ENCODE assay signal across 8 cellular contexts in the genomic region with DNA sequence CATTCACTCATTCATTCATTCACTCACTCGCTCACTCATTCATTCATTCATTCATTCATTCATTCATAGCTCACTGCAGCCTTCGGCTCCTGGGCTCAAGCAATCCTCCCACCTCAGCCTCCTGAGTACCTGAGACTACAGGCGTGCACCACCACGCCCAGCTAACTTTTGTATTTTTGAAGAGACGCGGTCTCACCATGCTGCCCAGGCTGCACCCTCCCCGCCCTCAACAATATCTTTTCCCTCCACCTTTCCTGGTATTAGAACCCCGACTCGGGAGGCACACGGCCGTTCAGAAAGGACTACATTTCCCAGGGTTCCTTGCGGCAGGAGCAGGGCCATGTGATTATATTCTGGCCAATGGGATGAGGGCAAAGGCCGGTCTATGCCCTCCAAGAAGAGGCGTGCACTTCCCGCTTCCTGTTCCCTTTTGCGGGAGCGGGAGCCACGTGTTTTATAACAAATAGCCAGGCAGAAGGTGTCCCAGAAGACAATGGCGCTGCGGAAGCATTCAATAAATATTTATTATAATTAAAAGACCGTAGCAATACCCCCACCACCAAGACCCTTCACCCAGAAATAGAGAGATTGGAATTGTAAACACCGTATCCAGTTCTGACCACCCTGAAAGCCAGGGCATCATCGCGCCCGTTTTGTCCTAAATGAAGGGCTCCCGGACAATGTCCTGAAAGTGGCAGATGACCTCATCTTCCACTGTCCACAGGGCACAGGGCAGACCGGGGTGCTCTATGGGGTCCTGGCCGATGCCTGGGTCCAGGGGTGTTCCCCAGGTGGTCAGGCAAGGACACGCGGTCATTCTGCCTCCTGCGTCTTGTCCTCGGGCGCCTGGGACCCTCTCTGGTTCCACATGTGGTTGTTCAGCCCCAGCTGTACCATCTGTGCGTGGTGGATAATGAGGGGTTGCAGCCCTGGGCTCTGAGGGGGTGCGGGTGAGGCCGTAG. TPM values are rescaled to one million over a fixed set of nuclear protein-coding genes. Genes with fewer than 3 reads are reported as not detected.
DNase-seq lines count a peak whose midpoint lies in the region; ATAC-seq lines count a peak whose summit lies in the region.

No MANE protein-coding gene starts in this region.

- peaks cover under 1% of the 10 kb centered on the region; the same call in 1 of the 2 replicates for H4K20me1 ChIP-seq in BLaER1

- H3K9ac ChIP-seq in BLaER1 = no peak overlapping the region

- peaks cover 41% of the 10 kb centered on the region for H3K36me3 ChIP-seq in BLaER1

- peaks cover 27% of the 10 kb centered on the region for H3K4me1 ChIP-seq in BLaER1

- H3K27ac ChIP-seq in BLaER1 (peak overlapping the region; percentile 65), cingulate gyrus (ENCODE audit: low read depth, low read length) (peak overlapping the region; percentile 39)

- ATAC-seq in HG02973 (IDR thresholded peaks at IDR 0.05; ENCODE audit: unreplicated experiment) (peak; percentile 43), left colon (peak; percentile 88), HG02885 (IDR thresholded peaks at IDR 0.05; ENCODE audit: poor library complexity, unreplicated experiment) (no peak)

- peak overlapping the region; percentile 71 for H3K4me2 ChIP-seq in BLaER1

- DNase-seq in NCI-H526 (lab: John Stamatoyannopoulos, UW) (peak; percentile 80 to 92), left colon (peak; percentile 89 to 93)
- DNase-seq in activated CD4-positive, alpha-beta T cell treated with anti-CD3 and anti-CD28 coated beads for 48 hours = peak; percentile 85
- peak; percentile 59 to 65 for DNase-seq in stimulated activated CD4-positive, alpha-beta T cell treated with anti-CD3 and anti-CD28 coated beads, Interleukin-1b, Interleukin-23, amount 100 ng/mL, for 4 hours (ENCODE audit: low read depth in 2 of 2)

- H3K9me3 ChIP-seq in BLaER1 = no peaks in the 10 kb centered on the region

- peak overlapping the region; percentile 53 for H3K4me3 ChIP-seq in BLaER1

- intact Hi-C loops in left colon (cut with DNase I, micrococcal nuclease) = no loop called here

- no peaks in the 10 kb centered on the region for H3K27me3 ChIP-seq in BLaER1

RNA-seq across cellular contexts. Expression of gene TICAM1, which starts 15.8 kb away (rescaled TPM):
- total RNA-seq in left colon = 10 to 100 TPM; 22.4 to 40.5 TPM

RNA-seq across cellular contexts. Expression of gene FEM1A, which starts 24.2 kb away (rescaled TPM):
- total RNA-seq in left colon = 10 to 100 TPM; 10.9 to 11.2 TPM

RNA-seq across cellular contexts. Expression of gene PLIN3, which starts 51.8 kb away (rescaled TPM):
- total RNA-seq in left colon = 100 to 1,000 TPM; 121 to 152 TPM
